In genomic region chr14:106414464-106414863, GRCh38 we compare ENCODE assay signal across 39 cellular contexts.
"Had no signal": no experiment of that assay in that cellular context is flagged by ENCODE, and none has a peak within 500 bp of the region (broad histone marks: within the 10 kb centered on the region; RNA-seq: fewer than 3 reads in every experiment).

No MANE protein-coding gene starts in this region.

- FAIRE-seq: astrocyte, bronchial epithelial cell had no signal

- H3K27ac Mint-ChIP-seq: activated naive CD4-positive, alpha-beta T cell treated with anti-CD3 and anti-CD28 coated beads for 36 hours; activated naive CD4-positive, alpha-beta T cell treated with anti-CD3 and anti-CD28 coated beads, Interleukin-2, amount 10 ng/mL, durations not matched to agents 7 days and 5 days; activated naive CD4-positive, alpha-beta T cell treated with anti-CD3 and anti-CD28 coated beads, Interleukin-2, amount 50 U/mL, for 24 hours; activated naive CD4-positive, alpha-beta T cell treated with anti-CD3 and anti-CD28 coated beads, Interleukin-2, amount 50 U/mL, for 72 hours; activated naive CD8-positive, alpha-beta T cell; activated naive CD8-positive, alpha-beta T cell treated with anti-CD3 and anti-CD28 coated beads for 36 hours; activated naive CD8-positive, alpha-beta T cell treated with anti-CD3 and anti-CD28 coated beads, Interleukin-2, amount 10 ng/mL, durations not matched to agents 7 days and 5 days; activated naive CD8-positive, alpha-beta T cell treated with anti-CD3 and anti-CD28 coated beads, Interleukin-2, amount 50 U/mL, for 24 hours; activated T-cell treated with anti-CD3 and anti-CD28 coated beads, Interleukin-2, amount 50 U/mL, for 24 hours; activated T-cell treated with anti-CD3 and anti-CD28 coated beads, Interleukin-2, amount 50 U/mL, for 72 hours; activated T-helper 1 cell treated with anti-CD3 and anti-CD28 coated beads, Interleukin-12 subunit alpha, Interleukin-12 subunit beta, Interleukin-2, Interleukin-4 antibody, amounts not matched to agents 30 ng/mL and 10 ng/mL and 1 ng/mL, durations not matched to agents 14 hours and 24 hours and 36 hours; activated T-helper 17 cell treated with anti-CD3 and anti-CD28 coated beads, Interleukin-2, amount 50 U/mL, for 72 hours; activated T-helper 2 cell treated with anti-CD3 and anti-CD28 coated beads, Interferon-gamma antibody, Interleukin-2, Interleukin-4, amounts not matched to agents 10 μg/mL and 5 μg/mL and 100 μg/mL, durations not matched to agents 14 hours and 24 hours and 36 hours; brain had no signal

- H3K4me3 ChIP-seq: adrenal gland, ascending aorta, body of pancreas, breast epithelium, cardiac muscle cell had no signal

- H3K9me3 ChIP-seq: adrenal gland, ascending aorta, body of pancreas, breast epithelium had no signal

- H3K27me3 ChIP-seq: adrenal gland, ascending aorta, body of pancreas, brain microvascular endothelial cell, breast epithelium, cardiac muscle cell had no signal

- H3K36me3 Mint-ChIP-seq: activated naive CD4-positive, alpha-beta T cell treated with anti-CD3 and anti-CD28 coated beads, Interleukin-2, amount 10 ng/mL, durations not matched to agents 7 days and 5 days; activated naive CD4-positive, alpha-beta T cell treated with anti-CD3 and anti-CD28 coated beads, Interleukin-2, amount 50 U/mL, for 24 hours; activated naive CD4-positive, alpha-beta T cell treated with anti-CD3 and anti-CD28 coated beads, Interleukin-2, amount 50 U/mL, for 72 hours; activated naive CD8-positive, alpha-beta T cell; activated naive CD8-positive, alpha-beta T cell treated with anti-CD3 and anti-CD28 coated beads for 36 hours; activated naive CD8-positive, alpha-beta T cell treated with anti-CD3 and anti-CD28 coated beads, Interleukin-2, amount 10 ng/mL, durations not matched to agents 7 days and 5 days; brain had no signal

- H3K27me3 Mint-ChIP-seq: activated T-cell treated with anti-CD3 and anti-CD28 coated beads, Interleukin-2, amount 50 U/mL, for 24 hours; activated T-helper 17 cell treated with anti-CD3 and anti-CD28 coated beads, Interleukin-2, amount 50 U/mL, for 72 hours; brain; central memory CD8-positive, alpha-beta T cell had no signal

- DNase-seq: activated effector memory CD4-positive, alpha-beta T cell treated with anti-CD3 and anti-CD28 coated beads, Interleukin-2, amount 50 U/mL, for 16 hours; activated effector memory CD4-positive, alpha-beta T cell treated with Interleukin-2 at 50 U/mL for 16 hours; activated gamma-delta T cell; activated gamma-delta T cell treated with Interleukin-2 at 50 U/mL for 16 hours; activated naive CD4-positive, alpha-beta T cell; activated naive CD4-positive, alpha-beta T cell treated with anti-CD3 and anti-CD28 coated beads for 36 hours; activated naive CD4-positive, alpha-beta T cell treated with anti-CD3 and anti-CD28 coated beads, Interleukin-2, amount 10 ng/mL, durations not matched to agents 7 days and 5 days; activated naive CD4-positive, alpha-beta T cell treated with anti-CD3 and anti-CD28 coated beads, Interleukin-2, amount 50 U/mL, for 16 hours; activated naive CD4-positive, alpha-beta T cell treated with Interleukin-2 at 50 U/mL for 16 hours; activated naive CD8-positive, alpha-beta T cell treated with anti-CD3 and anti-CD28 coated beads for 36 hours; activated naive CD8-positive, alpha-beta T cell treated with anti-CD3 and anti-CD28 coated beads, Interleukin-2, amount 10 ng/mL, durations not matched to agents 7 days and 5 days; activated naive CD8-positive, alpha-beta T cell treated with anti-CD3 and anti-CD28 coated beads, Interleukin-2, amount 50 U/mL, for 24 hours; activated T-cell treated with anti-CD3 and anti-CD28 coated beads, Interleukin-2, amount 50 U/mL, for 24 hours; activated T-cell treated with anti-CD3 and anti-CD28 coated beads, Interleukin-2, amount 50 U/mL, for 4 hours; activated T-cell treated with anti-CD3 and anti-CD28 coated beads, Interleukin-2, amount 50 U/mL, for 48 hours; activated T-cell treated with anti-CD3 and anti-CD28 coated beads, Interleukin-2, amount 50 U/mL, for 72 hours; adrenal gland; amniotic stem cell; amygdala; anterior cingulate cortex; aorta; body of pancreas; brain microvascular endothelial cell; caudate nucleus; central memory CD4-positive, alpha-beta T cell; cerebellar nuclear complex had no signal

- H3K27ac ChIP-seq: adrenal gland, ascending aorta, body of pancreas, brain microvascular endothelial cell, breast epithelium, cardiac muscle cell had no signal

- H3K4me1 ChIP-seq: adrenal gland, ascending aorta, body of pancreas, breast epithelium had no signal

- H3K9me3 Mint-ChIP-seq: activated naive CD4-positive, alpha-beta T cell treated with anti-CD3 and anti-CD28 coated beads for 36 hours; activated naive CD4-positive, alpha-beta T cell treated with anti-CD3 and anti-CD28 coated beads, Interleukin-2, amount 50 U/mL, for 24 hours; activated naive CD4-positive, alpha-beta T cell treated with anti-CD3 and anti-CD28 coated beads, Interleukin-2, amount 50 U/mL, for 72 hours; activated naive CD8-positive, alpha-beta T cell treated with anti-CD3 and anti-CD28 coated beads for 36 hours; activated naive CD8-positive, alpha-beta T cell treated with anti-CD3 and anti-CD28 coated beads, Interleukin-2, amount 50 U/mL, for 24 hours; activated T-cell treated with anti-CD3 and anti-CD28 coated beads, Interleukin-2, amount 50 U/mL, for 24 hours; activated T-cell treated with anti-CD3 and anti-CD28 coated beads, Interleukin-2, amount 50 U/mL, for 4 hours; activated T-cell treated with anti-CD3 and anti-CD28 coated beads, Interleukin-2, amount 50 U/mL, for 72 hours; activated T-helper 1 cell treated with anti-CD3 and anti-CD28 coated beads, Interleukin-12 subunit alpha, Interleukin-12 subunit beta, Interleukin-2, Interleukin-4 antibody, amounts not matched to agents 30 ng/mL and 10 ng/mL and 1 ng/mL, durations not matched to agents 14 hours and 24 hours and 36 hours; activated T-helper 17 cell treated with anti-CD3 and anti-CD28 coated beads, Interleukin-2, amount 50 U/mL, for 72 hours; activated T-helper 2 cell treated with anti-CD3 and anti-CD28 coated beads, Interferon-gamma antibody, Interleukin-2, Interleukin-4, amounts not matched to agents 10 μg/mL and 5 μg/mL and 100 μg/mL, durations not matched to agents 14 hours and 24 hours and 36 hours; central memory CD8-positive, alpha-beta T cell had no signal

- H3K4me3 Mint-ChIP-seq: activated naive CD4-positive, alpha-beta T cell treated with anti-CD3 and anti-CD28 coated beads for 36 hours; activated naive CD4-positive, alpha-beta T cell treated with anti-CD3 and anti-CD28 coated beads, Interleukin-2, amount 10 ng/mL, durations not matched to agents 7 days and 5 days; activated naive CD4-positive, alpha-beta T cell treated with anti-CD3 and anti-CD28 coated beads, Interleukin-2, amount 50 U/mL, for 24 hours; activated naive CD8-positive, alpha-beta T cell; activated naive CD8-positive, alpha-beta T cell treated with anti-CD3 and anti-CD28 coated beads for 36 hours; activated naive CD8-positive, alpha-beta T cell treated with anti-CD3 and anti-CD28 coated beads, Interleukin-2, amount 10 ng/mL, durations not matched to agents 7 days and 5 days; activated naive CD8-positive, alpha-beta T cell treated with anti-CD3 and anti-CD28 coated beads, Interleukin-2, amount 50 U/mL, for 24 hours; activated T-cell treated with anti-CD3 and anti-CD28 coated beads, Interleukin-2, amount 50 U/mL, for 24 hours; activated T-cell treated with anti-CD3 and anti-CD28 coated beads, Interleukin-2, amount 50 U/mL, for 4 hours; activated T-cell treated with anti-CD3 and anti-CD28 coated beads, Interleukin-2, amount 50 U/mL, for 72 hours; activated T-helper 1 cell treated with anti-CD3 and anti-CD28 coated beads, Interleukin-12 subunit alpha, Interleukin-12 subunit beta, Interleukin-2, Interleukin-4 antibody, amounts not matched to agents 30 ng/mL and 10 ng/mL and 1 ng/mL, durations not matched to agents 14 hours and 24 hours and 36 hours; activated T-helper 17 cell treated with anti-CD3 and anti-CD28 coated beads, Interleukin-2, amount 50 U/mL, for 72 hours; brain; central memory CD8-positive, alpha-beta T cell had no signal

- H3K4me1 Mint-ChIP-seq: activated naive CD4-positive, alpha-beta T cell treated with anti-CD3 and anti-CD28 coated beads, Interleukin-2, amount 10 ng/mL, durations not matched to agents 7 days and 5 days; activated naive CD8-positive, alpha-beta T cell treated with anti-CD3 and anti-CD28 coated beads, Interleukin-2, amount 50 U/mL, for 24 hours; brain; central memory CD8-positive, alpha-beta T cell had no signal

- H3K36me3 ChIP-seq: adrenal gland, ascending aorta, brain microvascular endothelial cell, breast epithelium, cardiac muscle cell had no signal

- ATAC-seq: activated naive CD4-positive, alpha-beta T cell treated with anti-CD3 and anti-CD28 coated beads, Interleukin-2, amount 50 U/mL, for 72 hours; activated naive CD8-positive, alpha-beta T cell treated with anti-CD3 and anti-CD28 coated beads, Interleukin-2, amount 50 U/mL, for 24 hours; activated T-cell treated with anti-CD3 and anti-CD28 coated beads, Interleukin-2, amount 50 U/mL, for 4 hours; activated T-cell treated with anti-CD3 and anti-CD28 coated beads, Interleukin-2, amount 50 U/mL, for 72 hours; activated T-helper 17 cell treated with anti-CD3 and anti-CD28 coated beads, Interleukin-2, amount 50 U/mL, for 72 hours; body of pancreas had no signal
